In the genomic region with DNA sequence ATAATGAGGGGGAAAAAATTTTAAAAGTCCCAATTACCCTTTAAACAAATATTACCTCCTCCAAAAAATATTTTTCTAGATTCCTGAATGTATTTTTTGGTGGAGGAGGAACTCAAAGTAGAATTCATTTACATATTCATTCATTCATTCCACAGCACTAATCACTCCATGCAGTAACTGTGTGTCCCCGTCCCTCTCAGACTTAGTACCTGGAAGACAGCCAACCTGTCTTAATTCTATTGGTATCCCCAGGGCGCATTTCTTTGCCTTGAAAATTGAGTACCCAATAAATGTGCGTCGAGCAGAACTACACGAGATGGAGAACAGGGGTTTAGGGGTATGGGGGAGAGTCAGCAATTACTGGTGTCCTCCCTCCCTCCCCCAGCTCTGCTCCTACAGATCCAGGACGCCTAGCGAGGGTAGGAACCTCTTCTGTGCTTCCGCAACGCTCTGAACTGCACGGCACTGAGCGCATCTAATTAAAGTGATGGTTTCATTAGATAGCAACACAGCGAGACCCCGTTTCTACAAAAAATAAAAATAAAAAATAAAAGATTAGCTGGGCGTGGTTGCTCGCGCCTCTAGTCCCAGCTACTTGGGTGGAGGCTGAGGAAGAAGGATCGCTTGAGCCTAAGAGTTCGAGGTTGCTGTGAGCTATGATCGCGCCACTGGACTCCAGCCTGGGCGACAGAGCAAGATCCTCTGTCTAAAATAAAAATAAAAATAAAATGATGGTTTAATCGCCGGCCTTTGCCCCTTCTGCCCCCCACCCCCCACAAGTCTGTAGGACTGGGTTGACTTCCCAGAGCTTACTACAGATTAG, we compare ENCODE assay signal across 8 cellular contexts. TPM values are rescaled to one million over a fixed set of nuclear protein-coding genes. Genes with fewer than 3 reads are reported as not detected.
A peak's percentile ranks its signal among the peaks of the same experiment; 100 is the strongest.
DNase-seq lines count a peak whose midpoint lies in the region; ATAC-seq and TF ChIP-seq lines count a peak whose summit lies in the region.

No MANE protein-coding gene starts in this region.

- no peak overlapping the region for H3K27ac ChIP-seq in PC-3 (ENCODE audit: low read length)
- peak overlapping the region in 2 of 4 donors; percentile 59 to 85 for H3K27ac ChIP-seq in gastroesophageal sphincter
- no peak overlapping the region for H3K27ac ChIP-seq in thyroid gland

- H3K4me1 ChIP-seq in PC-3 (ENCODE audit: insufficient read depth, low read length) (peaks cover 11% of the 10 kb centered on the region), gastroesophageal sphincter (peaks cover 0 to 40% (median 12%) of the 10 kb centered on the region in 3 donors), thyroid gland (peaks cover 8 to 18% of the 10 kb centered on the region in 2 donors)

- H3K9me2 ChIP-seq in PC-3 (replicated peaks; ENCODE audit: low read length) = no peaks in the 10 kb centered on the region

- peaks cover 3% of the 10 kb centered on the region for H3K36me3 Mint-ChIP-seq in activated CD4-positive, alpha-beta T cell treated with anti-CD3 and anti-CD28 coated beads, Interleukin-2, amount 10 ng/mL, durations not matched to agents 24 days and 14 days (ENCODE audit: low read depth)
- H3K36me3 Mint-ChIP-seq in osteocyte (ENCODE audit: unreplicated experiment) = no peaks in the 10 kb centered on the region

- no peaks in the 10 kb centered on the region for H3K27me3 ChIP-seq in PC-3 (ENCODE audit: low read length)
- H3K27me3 ChIP-seq in gastroesophageal sphincter = no peaks in the 10 kb centered on the region
- no peaks in the 10 kb centered on the region for H3K27me3 ChIP-seq in thyroid gland

- TF ChIP-seq CTCF in PC-3 (conservative IDR thresholded peaks at IDR 0.05; ENCODE audit: low read depth, low read length) (no peak), gastroesophageal sphincter (IDR thresholded peaks at IDR 0.05) (no peak), thyroid gland (IDR thresholded peaks at IDR 0.05) (no peak), osteocyte (IDR thresholded peaks at IDR 0.05) (no peak)

- peak overlapping the region; percentile 84 for H3K4me2 ChIP-seq in PC-3 (ENCODE audit: low read length)

- no peaks in the 10 kb centered on the region for H3K9me3 ChIP-seq in PC-3 (ENCODE audit: low read length)
- H3K9me3 ChIP-seq in gastroesophageal sphincter = no peaks in the 10 kb centered on the region
- H3K9me3 ChIP-seq in thyroid gland = no peaks in the 10 kb centered on the region

- POLR2A ChIA-PET in PC-3 (lab: Charles Lee; ENCODE audit: unreplicated experiment) = no interaction called here

- BruUV-seq in PC-3 (replicated peaks; lab: Mats Ljungman, UMichigan) = no TSS peak

- CTCF ChIA-PET in PC-3 (lab: Charles Lee) = no interaction called here

- intact Hi-C loops in activated CD4-positive, alpha-beta T cell treated with anti-CD3 and anti-CD28 coated beads, Interleukin-2, amount 10 ng/mL, durations not matched to agents 24 days and 14 days (cut with micrococcal nuclease) = no loop called here
- intact Hi-C loops in PC-3 (cut with micrococcal nuclease) (no loop called here), thyroid gland (cut with DNase I) (no loop called here)

- H3K9me3 Mint-ChIP-seq in activated CD4-positive, alpha-beta T cell treated with anti-CD3 and anti-CD28 coated beads, Interleukin-2, amount 10 ng/mL, durations not matched to agents 24 days and 14 days = no peaks in the 10 kb centered on the region
- no peaks in the 10 kb centered on the region for H3K9me3 Mint-ChIP-seq in osteocyte (ENCODE audit: unreplicated experiment)

- no peak for TF ChIP-seq POLR2A in gastroesophageal sphincter (IDR thresholded peaks at IDR 0.05)
- no peak for TF ChIP-seq POLR2A in thyroid gland (IDR thresholded peaks at IDR 0.05)

- H3K27me3 Mint-ChIP-seq in activated CD4-positive, alpha-beta T cell treated with anti-CD3 and anti-CD28 coated beads, Interleukin-2, amount 10 ng/mL, durations not matched to agents 24 days and 14 days = peaks cover 12% of the 10 kb centered on the region
- no peaks in the 10 kb centered on the region for H3K27me3 Mint-ChIP-seq in osteocyte (ENCODE audit: unreplicated experiment)

- H3K36me3 ChIP-seq in PC-3 (ENCODE audit: low read depth, low read length) (no peaks in the 10 kb centered on the region), gastroesophageal sphincter (no peaks in the 10 kb centered on the region), thyroid gland (no peaks in the 10 kb centered on the region)

- WGBS in gastroesophageal sphincter (ENCODE audit: low coverage in 1 of 2), 2 donors = 15 to 21% methylated on average over 17 to 21 of the region's 23 CpGs
- WGBS in thyroid gland, 2 donors = 24 to 27% methylated on average over 23 of the region's 23 CpGs

- peaks cover 18% of the 10 kb centered on the region for H3K4me1 Mint-ChIP-seq in activated CD4-positive, alpha-beta T cell treated with anti-CD3 and anti-CD28 coated beads, Interleukin-2, amount 10 ng/mL, durations not matched to agents 24 days and 14 days
- peaks cover 17% of the 10 kb centered on the region for H3K4me1 Mint-ChIP-seq in osteocyte (ENCODE audit: unreplicated experiment)

- peak overlapping the region; percentile 21 for H3K27ac Mint-ChIP-seq in activated CD4-positive, alpha-beta T cell treated with anti-CD3 and anti-CD28 coated beads, Interleukin-2, amount 10 ng/mL, durations not matched to agents 24 days and 14 days
- no peak overlapping the region for H3K27ac Mint-ChIP-seq in osteocyte (ENCODE audit: unreplicated experiment)

- H2AFZ ChIP-seq in PC-3 (ENCODE audit: low read length) = peak overlapping the region; percentile 88

- DNase-seq in activated CD4-positive, alpha-beta T cell treated with anti-CD3 and anti-CD28 coated beads, Interleukin-2, amount 10 ng/mL, durations not matched to agents 24 days and 14 days = peak; percentile 62
- DNase-seq in activated CD4-positive, alpha-beta T cell treated with anti-CD3 and anti-CD28 coated beads, Interleukin-2, amount 50 U/mL, for 1 hour = no peak
- DNase-seq in PC-3 (no peak), thyroid gland (no peak), osteocyte (ENCODE audit: extremely low spot score, unreplicated experiment) (no peak)
- no peak for DNase-seq in activated effector memory CD4-positive, alpha-beta T cell treated with anti-CD3 and anti-CD28 coated beads, Interleukin-2, amount 50 U/mL, for 16 hours

- H4K20me1 ChIP-seq in PC-3 (ENCODE audit: low read length) = no peaks in the 10 kb centered on the region

- TF ChIP-seq EP300 in gastroesophageal sphincter (IDR thresholded peaks at IDR 0.05) = no peak

- H3K4me3 ChIP-seq in PC-3 (ENCODE audit: low read length) = peak overlapping the region; percentile 64
- peak overlapping the region; percentile 46 to 85 for H3K4me3 ChIP-seq in gastroesophageal sphincter
- H3K4me3 ChIP-seq in thyroid gland (replicated peaks in 1 of 3) = peak overlapping the region in 2 of 3 donors; percentile 67 to 79

- H3K4me3 Mint-ChIP-seq in activated CD4-positive, alpha-beta T cell treated with anti-CD3 and anti-CD28 coated beads, Interleukin-2, amount 10 ng/mL, durations not matched to agents 24 days and 14 days = no peak overlapping the region
- no peak overlapping the region for H3K4me3 Mint-ChIP-seq in osteocyte (ENCODE audit: unreplicated experiment)

- ATAC-seq in PC-3 (no peak), gastroesophageal sphincter (no peak), GM18498 (IDR thresholded peaks at IDR 0.05; ENCODE audit: unreplicated experiment) (no peak)

- no peaks in the 10 kb centered on the region for H3F3A ChIP-seq in PC-3 (ENCODE audit: low read length, unreplicated experiment)

- H3K9ac ChIP-seq in PC-3 (ENCODE audit: low read length) = no peak overlapping the region

- peaks cover 23% of the 10 kb centered on the region for H3K79me2 ChIP-seq in PC-3 (ENCODE audit: low read length)

RNA-seq across cellular contexts. Expression of a gene that starts 0.7 kb away (rescaled TPM):
- total RNA-seq in activated CD4-positive, alpha-beta T cell treated with anti-CD3 and anti-CD28 coated beads, Interleukin-2, amount 10 ng/mL, durations not matched to agents 24 days and 14 days = 0.43 and 0.51 TPM in 2 replicates
- total RNA-seq in PC-3 (2014; rRNA removed) (2.1 and 2.7 TPM in 2 replicates), gastroesophageal sphincter (1 to 10 TPM; 2.3 to 8.6 (median 5.5) TPM), thyroid gland (10 to 100 TPM in 1 of 4 donors, 1 to 10 TPM in 3; 5.8 to 15.5 (median 6.4) TPM), osteocyte (12.6 and 12.7 TPM in 2 replicates)

RNA-seq across cellular contexts. Expression of a gene that starts 1.7 kb away (rescaled TPM):
- total RNA-seq in activated CD4-positive, alpha-beta T cell treated with anti-CD3 and anti-CD28 coated beads, Interleukin-2, amount 10 ng/mL, durations not matched to agents 24 days and 14 days = 22.9 and 25.0 TPM in 2 replicates
- total RNA-seq in PC-3 (2014; rRNA removed) (5.6 and 11.5 TPM in 2 replicates), gastroesophageal sphincter (1 to 10 TPM; 5.9 to 7.3 (median 6.4) TPM), thyroid gland (1 to 10 TPM; 3.0 to 6.0 (median 4.6) TPM), osteocyte (9.6 and 12.4 TPM in 2 replicates)

RNA-seq across cellular contexts. Expression of a gene that starts 27.3 kb away (rescaled TPM):
- total RNA-seq in activated CD4-positive, alpha-beta T cell treated with anti-CD3 and anti-CD28 coated beads, Interleukin-2, amount 10 ng/mL, durations not matched to agents 24 days and 14 days = 143 and 154 TPM in 2 replicates
- 139 and 220 TPM in 2 replicates for total RNA-seq in PC-3 (2014; rRNA removed)
- total RNA-seq in gastroesophageal sphincter = 100 to 1,000 TPM in 3 of 4 donors, 10 to 100 TPM in 1; 96.8 to 128 (median 115) TPM
- 100 to 1,000 TPM in 2 of 4 donors, 10 to 100 TPM in 2; 86.1 to 157 (median 110) TPM for total RNA-seq in thyroid gland
- total RNA-seq in osteocyte = 89.5 and 91.4 TPM in 2 replicates

RNA-seq across cellular contexts. Expression of a gene that starts 35.8 kb away (rescaled TPM):
- 1.2 and 2.0 TPM in 2 replicates for total RNA-seq in activated CD4-positive, alpha-beta T cell treated with anti-CD3 and anti-CD28 coated beads, Interleukin-2, amount 10 ng/mL, durations not matched to agents 24 days and 14 days
- total RNA-seq in PC-3 (2014; rRNA removed) (37.0 and 42.4 TPM in 2 replicates), gastroesophageal sphincter (10 to 100 TPM in 1 of 4 donors, 1 to 10 TPM in 3; 5.6 to 10.1 (median 8.9) TPM), thyroid gland (10 to 100 TPM; 14.5 to 38.4 (median 31.0) TPM), osteocyte (44.4 and 45.9 TPM in 2 replicates)

RNA-seq across cellular contexts. Expression of a gene that starts 39.0 kb away (rescaled TPM):
- 0.14 TPM in 1 of 2 replicates, not detected in the other for total RNA-seq in activated CD4-positive, alpha-beta T cell treated with anti-CD3 and anti-CD28 coated beads, Interleukin-2, amount 10 ng/mL, durations not matched to agents 24 days and 14 days
- not detected in 2 replicates for total RNA-seq in PC-3 (2014; rRNA removed)
- under 1 TPM in 1 of 4 donors, not detected in 3; 0.39 TPM for total RNA-seq in gastroesophageal sphincter
- total RNA-seq in thyroid gland = not detected
- not detected in 2 replicates for total RNA-seq in osteocyte
